ENCODE assay signal across 27 cellular contexts in genomic region chr7:40475681-40475982, GRCh38.
DNase-seq lines count a peak whose midpoint lies in the region; ATAC-seq, FAIRE-seq and TF ChIP-seq lines count a peak whose summit lies in the region.
"Had no signal": no experiment of that assay in that cellular context is flagged by ENCODE, and none has a peak within 500 bp of the region (broad histone marks: within the 10 kb centered on the region; RNA-seq: fewer than 3 reads in every experiment).

No MANE protein-coding gene starts in this region.

- no peaks in the 10 kb centered on the region for H3K9me3 ChIP-seq in endothelial cell of umbilical vein (replicated peaks; ENCODE audit: control insufficient read depth, insufficient read depth, low read length)
- H3K9me3 ChIP-seq: ascending aorta, HAP-1, SJSA1 had no signal

- no peaks in the 10 kb centered on the region for H3K9me3 Mint-ChIP-seq in activated T-cell treated with anti-CD3 and anti-CD28 coated beads, Interleukin-2, amount 50 U/mL, for 72 hours
- H3K9me3 Mint-ChIP-seq in MCF 10A (ENCODE audit: unreplicated experiment) = no peaks in the 10 kb centered on the region
- H3K9me3 Mint-ChIP-seq: activated naive CD4-positive, alpha-beta T cell treated with anti-CD3 and anti-CD28 coated beads, Interleukin-2, amount 50 U/mL, for 24 hours; naive thymus-derived CD8-positive, alpha-beta T cell; T-helper 1 cell treated with Interleukin-12 subunit alpha and Interleukin-12 subunit beta and Interleukin-4 antibody, amounts not matched to agents 30 μg/mL and 1 μg/mL, for 36 hours; type B pancreatic cell had no signal

- dilution Hi-C loops in endothelial cell of umbilical vein (cut with MboI; ENCODE audit: extremely low pct_ligation_motif_present, low sequenced_read_pairs) = no loop called here

- no peaks in the 10 kb centered on the region for H3K36me3 ChIP-seq in endothelial cell of umbilical vein (ENCODE audit: control insufficient read depth in 2 of 2, extremely low read depth in 1 of 2, insufficient read depth in 2 of 2, low read length in 2 of 2)
- H3K36me3 ChIP-seq: ascending aorta, HAP-1, SJSA1 had no signal

- H3K27me3 ChIP-seq in endothelial cell of umbilical vein (ENCODE audit: control insufficient read depth in 2 of 2, insufficient read depth in 2 of 2, low read length in 2 of 2) = no peaks in the 10 kb centered on the region
- H3K27me3 ChIP-seq: ascending aorta, SJSA1 had no signal

- H3K36me3 Mint-ChIP-seq in activated T-cell treated with anti-CD3 and anti-CD28 coated beads, Interleukin-2, amount 50 U/mL, for 72 hours (ENCODE audit: insufficient read depth in 2 of 2) = no peaks in the 10 kb centered on the region
- H3K36me3 Mint-ChIP-seq in MCF 10A (ENCODE audit: insufficient read depth, unreplicated experiment) = no peaks in the 10 kb centered on the region
- H3K36me3 Mint-ChIP-seq: activated naive CD4-positive, alpha-beta T cell treated with anti-CD3 and anti-CD28 coated beads, Interleukin-2, amount 50 U/mL, for 24 hours; naive thymus-derived CD8-positive, alpha-beta T cell; type B pancreatic cell had no signal

- H3K4me3 ChIP-seq in endothelial cell of umbilical vein (replicated peaks in 1 of 3; ENCODE audit: insufficient read depth in 1 of 3, low read depth in 1 of 3, low read length in 3 of 3) = no peak overlapping the region
- H3K4me3 ChIP-seq: ascending aorta, HAP-1, SJSA1 had no signal

- H3K79me2 ChIP-seq in endothelial cell of umbilical vein (ENCODE audit: control insufficient read depth, insufficient read depth, low read length) = no peaks in the 10 kb centered on the region

- H3K4me1 Mint-ChIP-seq in activated T-cell treated with anti-CD3 and anti-CD28 coated beads, Interleukin-2, amount 50 U/mL, for 72 hours (ENCODE audit: low read depth) = peaks cover 5% of the 10 kb centered on the region
- no peaks in the 10 kb centered on the region for H3K4me1 Mint-ChIP-seq in MCF 10A (ENCODE audit: insufficient read depth, unreplicated experiment)
- H3K4me1 Mint-ChIP-seq: activated naive CD4-positive, alpha-beta T cell treated with anti-CD3 and anti-CD28 coated beads, Interleukin-2, amount 50 U/mL, for 24 hours; B cell; naive thymus-derived CD8-positive, alpha-beta T cell had no signal

- FAIRE-seq in endothelial cell of umbilical vein (lab: Jason Lieb, UNC) = no peak
- FAIRE-seq: A204.1, G401.6, islet of Langerhans had no signal

- peak overlapping the region; percentile 48 for H3K4me2 ChIP-seq in endothelial cell of umbilical vein (ENCODE audit: insufficient read depth, low read length)

- H3K27ac ChIP-seq in endothelial cell of umbilical vein (ENCODE audit: insufficient read depth, low read depth, low read length) = no peak overlapping the region
- H3K27ac ChIP-seq: ascending aorta, SJSA1 had no signal

- no peak overlapping the region for H3K27ac Mint-ChIP-seq in activated T-cell treated with anti-CD3 and anti-CD28 coated beads, Interleukin-2, amount 50 U/mL, for 72 hours
- H3K27ac Mint-ChIP-seq in MCF 10A (ENCODE audit: low read depth, unreplicated experiment) = no peak overlapping the region
- H3K27ac Mint-ChIP-seq: activated naive CD4-positive, alpha-beta T cell treated with anti-CD3 and anti-CD28 coated beads, Interleukin-2, amount 50 U/mL, for 24 hours; B cell; naive thymus-derived CD8-positive, alpha-beta T cell; T-helper 1 cell treated with Interleukin-12 subunit alpha and Interleukin-12 subunit beta and Interleukin-4 antibody, amounts not matched to agents 30 μg/mL and 1 μg/mL, for 36 hours; type B pancreatic cell had no signal

- POLR2A ChIA-PET in endothelial cell of umbilical vein (lab: Charles Lee) (no interaction called here), MCF 10A (lab: Yijun Ruan, JAX) (no interaction called here)

- ATAC-seq in activated T-cell treated with anti-CD3 and anti-CD28 coated beads, Interleukin-2, amount 50 U/mL, for 72 hours (replicated peaks in 1 of 2) = peak; percentile 23 to 42
- ATAC-seq in GM19463 (IDR thresholded peaks at IDR 0.05; ENCODE audit: unreplicated experiment) = peak; percentile 5
- ATAC-seq in HG03175 (IDR thresholded peaks at IDR 0.05; ENCODE audit: unreplicated experiment) = peak; percentile 6
- ATAC-seq: left ventricle myocardium superior; naive thymus-derived CD8-positive, alpha-beta T cell had no signal

- no peak overlapping the region for H2AFZ ChIP-seq in endothelial cell of umbilical vein (ENCODE audit: low read depth, low read length)

- H4K20me1 ChIP-seq in endothelial cell of umbilical vein (replicated peaks; ENCODE audit: control insufficient read depth, extremely low read depth, insufficient read depth, low read length) = no peaks in the 10 kb centered on the region

- no peaks in the 10 kb centered on the region for H3K9me1 ChIP-seq in endothelial cell of umbilical vein (replicated peaks; ENCODE audit: control insufficient read depth, extremely low read depth, insufficient read depth, low read length)

- H3K4me1 ChIP-seq in endothelial cell of umbilical vein (ENCODE audit: control insufficient read depth, extremely low read depth, insufficient read depth, low read length) = peaks cover 23% of the 10 kb centered on the region
- H3K4me1 ChIP-seq: ascending aorta, HAP-1 had no signal

- no peak overlapping the region for H3K9ac ChIP-seq in endothelial cell of umbilical vein (replicated peaks; ENCODE audit: extremely low read depth, insufficient read depth, low read length)

- TF ChIP-seq CTCF in endothelial cell of umbilical vein (IDR thresholded peaks at IDR 0.05; ENCODE audit: extremely low read depth in 1 of 2, insufficient read depth in 1 of 2, low read depth in 1 of 2, low read length in 2 of 2) (no peak), MCF 10A (IDR thresholded peaks at IDR 0.05; ENCODE audit: unreplicated experiment) (no peak)

- no peak overlapping the region for H3K4me3 Mint-ChIP-seq in activated T-cell treated with anti-CD3 and anti-CD28 coated beads, Interleukin-2, amount 50 U/mL, for 72 hours
- H3K4me3 Mint-ChIP-seq in MCF 10A (ENCODE audit: unreplicated experiment) = no peak overlapping the region
- H3K4me3 Mint-ChIP-seq: activated naive CD4-positive, alpha-beta T cell treated with anti-CD3 and anti-CD28 coated beads, Interleukin-2, amount 50 U/mL, for 24 hours; B cell; naive thymus-derived CD8-positive, alpha-beta T cell; T-helper 1 cell treated with Interleukin-12 subunit alpha and Interleukin-12 subunit beta and Interleukin-4 antibody, amounts not matched to agents 30 μg/mL and 1 μg/mL, for 36 hours; type B pancreatic cell had no signal

- CTCF ChIA-PET in endothelial cell of umbilical vein (lab: Charles Lee) (interaction anchor here (1.9 kb wide), 1 partner anchor 10 kb away, joined by 6 read pairs; no protein-coding TSS in a partner anchor), MCF 10A (lab: Yijun Ruan, JAX) (no interaction called here)

- DNase-seq in activated T-cell treated with anti-CD3 and anti-CD28 coated beads, Interleukin-2, amount 50 U/mL, for 72 hours = no peak
- no peak for DNase-seq in activated T-cell treated with anti-CD3 and anti-CD28 coated beads, Interleukin-2, amount 50 U/mL, for 48 hours
- no peak for DNase-seq in endothelial cell of umbilical vein (ENCODE audit: low read depth, low spot score)
- DNase-seq in MCF 10A (ENCODE audit: unreplicated experiment) = no peak
- no peak for DNase-seq in ureter (ENCODE audit: low spot score)
- no peak for DNase-seq in NCI-H1417 (lab: John Stamatoyannopoulos, UW)
- DNase-seq: caudate nucleus; DMS153; left ventricle myocardium superior; midbrain; naive thymus-derived CD8-positive, alpha-beta T cell; NCI-H1048; NCI-H1930; NCI-H226; stimulated activated CD8-positive, alpha-beta memory T cell treated with anti-CD3 and anti-CD28 coated beads, Interleukin-4, amount 100 ng/mL, for 48 hours had no signal

- intact Hi-C loops in endothelial cell of umbilical vein (cut with micrococcal nuclease) (no loop called here), MCF 10A (cut with micrococcal nuclease) (no loop called here)

- no peaks in the 10 kb centered on the region for H3K27me3 Mint-ChIP-seq in activated T-cell treated with anti-CD3 and anti-CD28 coated beads, Interleukin-2, amount 50 U/mL, for 72 hours (ENCODE audit: low read depth)
- H3K27me3 Mint-ChIP-seq in MCF 10A (ENCODE audit: insufficient read depth, unreplicated experiment) = no peaks in the 10 kb centered on the region
- H3K27me3 Mint-ChIP-seq: activated naive CD4-positive, alpha-beta T cell treated with anti-CD3 and anti-CD28 coated beads, Interleukin-2, amount 50 U/mL, for 24 hours; B cell; naive thymus-derived CD8-positive, alpha-beta T cell; type B pancreatic cell had no signal

- no peak for TF ChIP-seq POLR2A in endothelial cell of umbilical vein (IDR thresholded peaks at IDR 0.05; ENCODE audit: low read depth, low read length)

- BruUV-seq in endothelial cell of umbilical vein (replicated peaks; lab: Mats Ljungman, UMichigan) (no TSS peak), MCF 10A (replicated peaks; lab: Mats Ljungman, UMichigan) (no TSS peak)

TF ChIP-seq in endothelial cell of umbilical vein, 7 proteins besides CTCF, POLR2A, EP300 and RAD21:
- TF ChIP-seq GATA2 (IDR thresholded peaks at IDR 0.05; ENCODE audit: insufficient read depth, insufficient read length, low read depth, low read length) (no peak), POLR2AphosphoS5 (IDR thresholded peaks at IDR 0.05; ENCODE audit: insufficient read depth, low read depth, low read length) (no peak), MAX (IDR thresholded peaks at IDR 0.05; ENCODE audit: insufficient read depth, insufficient read length) (no peak), JUN (IDR thresholded peaks at IDR 0.05; ENCODE audit: borderline replicate concordance, insufficient read depth, insufficient read length, low read depth) (no peak), FOS (IDR thresholded peaks at IDR 0.05; ENCODE audit: borderline replicate concordance, insufficient read depth, low read length) (no peak), EZH2 (IDR thresholded peaks at IDR 0.05; ENCODE audit: borderline replicate concordance, low read depth, low read length, severe bottlenecking) (no peak), MYC (IDR thresholded peaks at IDR 0.05; ENCODE audit: low read depth, low read length) (no peak)
